1 cellular context compared by ENCODE assay signal in the genomic region with DNA sequence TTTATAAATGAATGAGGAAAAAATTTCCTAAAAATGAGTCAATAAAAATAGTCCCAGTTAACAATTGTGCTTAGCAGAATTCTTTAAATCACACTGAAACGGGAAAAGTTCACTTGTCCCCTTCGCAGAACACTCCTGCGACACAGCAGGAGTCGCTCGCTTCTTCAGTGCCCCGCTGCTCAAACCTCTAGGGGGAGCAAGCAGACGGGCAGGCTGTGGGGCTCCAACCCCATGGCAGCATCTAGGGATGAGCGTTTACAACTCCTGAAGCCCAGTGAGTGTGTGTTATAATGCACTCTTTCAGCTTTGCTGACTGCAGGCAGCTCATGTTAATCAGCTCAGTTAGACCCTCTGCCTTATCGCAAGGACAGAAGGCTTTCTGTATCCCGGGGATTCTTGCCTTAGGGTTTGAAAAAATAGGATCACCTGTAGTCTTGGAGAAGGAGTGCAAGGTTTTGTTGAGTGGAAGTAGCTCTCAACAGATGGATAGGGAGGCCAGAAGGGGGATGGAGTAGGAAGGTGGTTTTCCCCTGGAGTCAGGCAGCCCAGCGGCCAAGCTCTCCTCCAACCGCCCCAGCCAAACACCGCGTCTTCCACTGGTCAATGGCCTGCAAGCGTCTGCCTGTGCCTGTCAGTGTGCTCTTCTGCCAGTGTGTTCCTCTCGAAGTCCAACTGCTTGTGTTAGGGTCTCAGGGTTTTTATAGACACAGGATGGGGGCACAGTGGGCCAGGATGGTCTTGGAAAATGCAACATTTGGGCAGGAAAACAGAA.
TF ChIP-seq lines count a peak whose summit lies in the region.

No MANE protein-coding gene starts in this region.

TF ChIP-seq in GM23338, 12 proteins besides CTCF, POLR2A, EP300 and RAD21:
- TF ChIP-seq NANOG (IDR thresholded peaks at IDR 0.05; ENCODE audit: borderline replicate concordance) (no peak), POLR2AphosphoS5 (IDR thresholded peaks at IDR 0.05; ENCODE audit: low read depth) (no peak), EZH2 (IDR thresholded peaks at IDR 0.05; ENCODE audit: low read depth, unreplicated experiment) (no peak), STAT1 (IDR thresholded peaks at IDR 0.05; ENCODE audit: unreplicated experiment) (no peak), JUNB (IDR thresholded peaks at IDR 0.05; ENCODE audit: unreplicated experiment) (no peak)
- TF ChIP-seq, protein P1, sequence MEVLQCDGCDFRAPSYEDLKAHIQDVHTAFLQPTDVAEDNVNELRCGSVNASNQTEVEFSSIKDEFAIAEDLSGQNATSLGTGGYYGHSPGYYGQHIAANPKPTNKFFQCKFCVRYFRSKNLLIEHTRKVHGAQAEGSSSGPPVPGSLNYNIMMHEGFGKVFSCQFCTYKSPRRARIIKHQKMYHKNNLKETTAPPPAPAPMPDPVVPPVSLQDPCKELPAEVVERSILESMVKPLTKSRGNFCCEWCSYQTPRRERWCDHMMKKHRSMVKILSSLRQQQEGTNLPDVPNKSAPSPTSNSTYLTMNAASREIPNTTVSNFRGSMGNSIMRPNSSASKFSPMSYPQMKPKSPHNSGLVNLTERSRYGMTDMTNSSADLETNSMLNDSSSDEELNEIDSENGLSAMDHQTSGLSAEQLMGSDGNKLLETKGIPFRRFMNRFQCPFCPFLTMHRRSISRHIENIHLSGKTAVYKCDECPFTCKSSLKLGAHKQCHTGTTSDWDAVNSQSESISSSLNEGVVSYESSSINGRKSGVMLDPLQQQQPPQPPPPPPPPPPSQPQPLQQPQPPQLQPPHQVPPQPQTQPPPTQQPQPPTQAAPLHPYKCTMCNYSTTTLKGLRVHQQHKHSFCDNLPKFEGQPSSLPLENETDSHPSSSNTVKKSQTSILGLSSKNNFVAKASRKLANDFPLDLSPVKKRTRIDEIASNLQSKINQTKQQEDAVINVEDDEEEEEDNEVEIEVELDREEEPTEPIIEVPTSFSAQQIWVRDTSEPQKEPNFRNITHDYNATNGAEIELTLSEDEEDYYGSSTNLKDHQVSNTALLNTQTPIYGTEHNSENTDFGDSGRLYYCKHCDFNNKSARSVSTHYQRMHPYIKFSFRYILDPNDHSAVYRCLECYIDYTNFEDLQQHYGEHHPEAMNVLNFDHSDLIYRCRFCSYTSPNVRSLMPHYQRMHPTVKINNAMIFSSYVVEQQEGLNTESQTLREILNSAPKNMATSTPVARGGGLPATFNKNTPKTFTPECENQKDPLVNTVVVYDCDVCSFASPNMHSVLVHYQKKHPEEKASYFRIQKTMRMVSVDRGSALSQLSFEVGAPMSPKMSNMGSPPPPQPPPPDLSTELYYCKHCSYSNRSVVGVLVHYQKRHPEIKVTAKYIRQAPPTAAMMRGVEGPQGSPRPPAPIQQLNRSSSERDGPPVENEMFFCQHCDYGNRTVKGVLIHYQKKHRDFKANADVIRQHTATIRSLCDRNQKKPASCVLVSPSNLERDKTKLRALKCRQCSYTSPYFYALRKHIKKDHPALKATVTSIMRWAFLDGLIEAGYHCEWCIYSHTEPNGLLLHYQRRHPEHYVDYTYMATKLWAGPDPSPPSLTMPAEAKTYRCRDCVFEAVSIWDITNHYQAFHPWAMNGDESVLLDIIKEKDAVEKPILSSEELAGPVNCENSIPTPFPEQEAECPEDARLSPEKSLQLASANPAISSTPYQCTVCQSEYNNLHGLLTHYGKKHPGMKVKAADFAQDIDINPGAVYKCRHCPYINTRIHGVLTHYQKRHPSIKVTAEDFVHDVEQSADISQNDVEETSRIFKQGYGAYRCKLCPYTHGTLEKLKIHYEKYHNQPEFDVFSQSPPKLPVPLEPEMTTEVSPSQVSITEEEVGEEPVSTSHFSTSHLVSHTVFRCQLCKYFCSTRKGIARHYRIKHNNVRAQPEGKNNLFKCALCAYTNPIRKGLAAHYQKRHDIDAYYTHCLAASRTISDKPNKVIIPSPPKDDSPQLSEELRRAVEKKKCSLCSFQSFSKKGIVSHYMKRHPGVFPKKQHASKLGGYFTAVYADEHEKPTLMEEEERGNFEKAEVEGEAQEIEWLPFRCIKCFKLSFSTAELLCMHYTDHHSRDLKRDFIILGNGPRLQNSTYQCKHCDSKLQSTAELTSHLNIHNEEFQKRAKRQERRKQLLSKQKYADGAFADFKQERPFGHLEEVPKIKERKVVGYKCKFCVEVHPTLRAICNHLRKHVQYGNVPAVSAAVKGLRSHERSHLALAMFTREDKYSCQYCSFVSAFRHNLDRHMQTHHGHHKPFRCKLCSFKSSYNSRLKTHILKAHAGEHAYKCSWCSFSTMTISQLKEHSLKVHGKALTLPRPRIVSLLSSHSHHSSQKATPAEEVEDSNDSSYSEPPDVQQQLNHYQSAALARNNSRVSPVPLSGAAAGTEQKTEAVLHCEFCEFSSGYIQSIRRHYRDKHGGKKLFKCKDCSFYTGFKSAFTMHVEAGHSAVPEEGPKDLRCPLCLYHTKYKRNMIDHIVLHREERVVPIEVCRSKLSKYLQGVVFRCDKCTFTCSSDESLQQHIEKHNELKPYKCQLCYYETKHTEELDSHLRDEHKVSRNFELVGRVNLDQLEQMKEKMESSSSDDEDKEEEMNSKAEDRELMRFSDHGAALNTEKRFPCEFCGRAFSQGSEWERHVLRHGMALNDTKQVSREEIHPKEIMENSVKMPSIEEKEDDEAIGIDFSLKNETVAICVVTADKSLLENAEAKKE (CRISPR knock-in tag; IDR thresholded peaks at IDR 0.05): no peak
- TF ChIP-seq, protein P2, sequence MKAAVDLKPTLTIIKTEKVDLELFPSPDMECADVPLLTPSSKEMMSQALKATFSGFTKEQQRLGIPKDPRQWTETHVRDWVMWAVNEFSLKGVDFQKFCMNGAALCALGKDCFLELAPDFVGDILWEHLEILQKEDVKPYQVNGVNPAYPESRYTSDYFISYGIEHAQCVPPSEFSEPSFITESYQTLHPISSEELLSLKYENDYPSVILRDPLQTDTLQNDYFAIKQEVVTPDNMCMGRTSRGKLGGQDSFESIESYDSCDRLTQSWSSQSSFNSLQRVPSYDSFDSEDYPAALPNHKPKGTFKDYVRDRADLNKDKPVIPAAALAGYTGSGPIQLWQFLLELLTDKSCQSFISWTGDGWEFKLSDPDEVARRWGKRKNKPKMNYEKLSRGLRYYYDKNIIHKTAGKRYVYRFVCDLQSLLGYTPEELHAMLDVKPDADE (IDR thresholded peaks at IDR 0.05): no peak
